25 cellular contexts compared by ENCODE assay signal in the genomic region with DNA sequence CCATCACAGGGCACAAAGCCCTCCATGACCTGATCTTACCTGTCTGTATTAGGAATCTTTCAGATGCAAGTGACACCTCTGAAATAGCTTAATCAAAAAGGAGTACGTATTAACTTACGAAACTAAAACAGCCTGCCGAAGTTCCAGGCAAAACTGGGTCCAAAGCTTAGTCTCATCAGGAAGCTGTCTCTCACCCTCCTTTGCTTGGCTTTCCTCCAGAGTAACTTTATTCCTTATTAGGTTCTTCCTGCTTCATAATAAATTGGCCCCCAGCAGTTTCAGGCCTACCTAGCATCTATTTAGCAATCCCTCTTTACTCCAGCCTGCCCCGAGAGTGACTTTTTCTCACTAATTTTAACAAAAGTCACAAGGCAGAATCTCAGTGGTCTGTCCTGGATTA. TPM values are rescaled to one million over a fixed set of nuclear protein-coding genes. Genes with fewer than 3 reads are reported as not detected.
"Had no signal": no experiment of that assay in that cellular context is flagged by ENCODE, and none has a peak within 500 bp of the region (broad histone marks: within the 10 kb centered on the region; RNA-seq: fewer than 3 reads in every experiment).

No MANE protein-coding gene starts in this region.

- H3K9me3 ChIP-seq: adrenal gland, ascending aorta, esophagus muscularis mucosa, gastrocnemius medialis, lower lobe of right lung, upper lobe of left lung had no signal

- H3K4me3 ChIP-seq: adrenal gland, ascending aorta, coronary artery, esophagus muscularis mucosa, gastrocnemius medialis, lower lobe of right lung, upper lobe of left lung had no signal

- DNase-seq: activated CD4-positive, alpha-beta T cell treated with anti-CD3 and anti-CD28 coated beads for 36 hours; activated CD4-positive, alpha-beta T cell treated with anti-CD3 and anti-CD28 coated beads, Interleukin-2, amount 50 U/mL, for 4 hours; activated CD8-positive, alpha-beta memory T cell treated with anti-CD3 and anti-CD28 coated beads, Interleukin-2, amount 50 U/mL, for 48 hours; activated naive CD4-positive, alpha-beta T cell; activated T-cell treated with anti-CD3 and anti-CD28 coated beads, Interleukin-2, amount 50 U/mL, for 4 hours; adrenal gland; gastrocnemius medialis; head of caudate nucleus; left cardiac atrium; lower lobe of right lung; naive B cell; nucleus accumbens; retina; stimulated activated CD4-positive, alpha-beta T cell treated with anti-CD3 and anti-CD28 coated beads, Interleukin-4, amount 100 ng/mL, for 4 hours; stimulated activated naive CD8-positive, alpha-beta T cell treated with anti-CD3 and anti-CD28 coated beads, Interleukin-15, Interleukin-2, amounts not matched to agents 100 U/mL and 50 U/mL, for 24 hours; T-cell; upper lobe of left lung; WERI-Rb-1 had no signal

- ATAC-seq: activated CD4-positive, alpha-beta T cell treated with anti-CD3 and anti-CD28 coated beads for 36 hours; activated T-cell treated with anti-CD3 and anti-CD28 coated beads, Interleukin-2, amount 50 U/mL, for 4 hours; gastrocnemius medialis; left cardiac atrium; lower lobe of right lung; stimulated activated naive CD8-positive, alpha-beta T cell treated with anti-CD3 and anti-CD28 coated beads, Interleukin-15, Interleukin-2, amounts not matched to agents 100 U/mL and 50 U/mL, for 24 hours; T-cell had no signal

- H3K27ac ChIP-seq: adrenal gland, ascending aorta, coronary artery, esophagus muscularis mucosa, gastrocnemius medialis, lower lobe of right lung, upper lobe of left lung, WERI-Rb-1 had no signal

- FAIRE-seq: islet of Langerhans, TTC549 had no signal

- H3K4me1 ChIP-seq: adrenal gland, ascending aorta, esophagus muscularis mucosa, gastrocnemius medialis, lower lobe of right lung, upper lobe of left lung had no signal

- H3K27me3 ChIP-seq: adrenal gland, ascending aorta, esophagus muscularis mucosa, gastrocnemius medialis, upper lobe of left lung had no signal

- H3K36me3 ChIP-seq: adrenal gland, ascending aorta, esophagus muscularis mucosa, gastrocnemius medialis, lower lobe of right lung, upper lobe of left lung, WERI-Rb-1 had no signal

RNA-seq across cellular contexts. Expression of a gene that starts 58.4 kb away (rescaled TPM):
- total RNA-seq: activated CD4-positive, alpha-beta T cell treated with anti-CD3 and anti-CD28 coated beads for 36 hours; activated CD8-positive, alpha-beta memory T cell treated with anti-CD3 and anti-CD28 coated beads for 36 hours; activated T-cell treated with anti-CD3 and anti-CD28 coated beads, Interleukin-2, amount 50 U/mL, for 4 hours; activated T-helper 2 cell treated with anti-CD3 and anti-CD28 coated beads, Interferon-gamma antibody, Interleukin-2, Interleukin-4, amounts not matched to agents 10 μg/mL and 5 μg/mL and 100 μg/mL, durations not matched to agents 14 hours and 24 hours and 36 hours; T-cell had no signal
